8 cellular contexts compared by ENCODE assay signal in the genomic region with DNA sequence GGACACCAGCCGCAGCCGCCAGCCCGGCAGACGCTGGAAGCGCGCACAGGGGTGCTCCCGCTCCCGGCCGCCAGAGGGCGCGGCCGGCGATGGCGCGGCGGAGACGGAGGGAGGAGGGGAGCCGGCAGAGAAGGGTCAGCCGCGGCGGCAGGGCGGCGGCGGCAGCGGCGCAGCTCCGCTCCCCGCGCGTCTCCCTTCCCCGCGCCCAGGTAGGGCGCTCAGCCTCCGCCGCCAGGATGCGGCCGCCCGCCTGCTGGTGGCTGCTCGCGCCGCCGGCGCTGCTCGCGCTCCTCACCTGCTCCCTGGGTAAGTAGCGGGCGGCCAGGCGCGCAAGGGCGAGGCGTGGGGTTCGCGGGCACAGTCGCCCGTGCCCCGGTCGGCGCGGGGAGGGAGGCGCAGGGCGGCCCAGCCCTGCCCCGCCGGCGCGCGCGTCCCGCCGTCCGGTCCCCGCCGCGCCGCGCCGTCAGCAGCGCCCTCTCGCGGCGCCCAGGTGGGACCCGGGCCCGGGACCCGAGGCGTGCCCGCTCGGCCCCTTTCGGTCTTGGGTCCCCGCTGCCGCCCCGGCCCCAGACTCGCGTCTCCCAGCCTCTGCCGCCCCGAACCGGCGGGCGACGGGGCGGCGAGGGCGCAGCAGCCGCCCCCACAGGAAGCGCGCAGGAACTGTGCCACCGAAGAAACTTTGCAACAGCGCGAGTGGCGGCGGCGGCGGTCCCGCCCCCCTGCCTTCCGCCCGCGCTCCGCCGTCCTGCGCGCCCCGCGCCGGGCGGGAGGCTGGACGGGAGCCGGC. TPM values are rescaled to one million over a fixed set of nuclear protein-coding genes. Genes with fewer than 3 reads are reported as not detected.
A peak's percentile ranks its signal among the peaks of the same experiment; 100 is the strongest.
DNase-seq lines count a peak whose midpoint lies in the region; ATAC-seq, FAIRE-seq and TF ChIP-seq lines count a peak whose summit lies in the region.

A gene (plus strand): TSS at position 127 of the 787 bp plus-strand sequence. CDS start 110 bp downstream, at position 237.

- H3K27ac Mint-ChIP-seq in effector memory CD8-positive, alpha-beta T cell: peak within 1 kb of the TSS; percentile 89 to 91
- peak within 1 kb of the TSS; percentile 93 for H3K27ac Mint-ChIP-seq in memory B cell

- DNase-seq in BE2C (peak; percentile 86), GM19239 (ENCODE audit: insufficient read length, low spot score) (peak; percentile 94), NCI-H82 treated with DMSO at 0.1 percent for 48 hours (lab: John Stamatoyannopoulos, UW; ENCODE audit: unreplicated experiment) (peak; percentile 45), memory B cell (ENCODE audit: low spot score in 2 of 2) (peak; percentile 86 to 89)
- DNase-seq in activated CD8-positive, alpha-beta memory T cell treated with anti-CD3 and anti-CD28 coated beads for 24 hours: peak; percentile 91
- DNase-seq in effector memory CD8-positive, alpha-beta T cell: peak; percentile 72 to 83 (median 81)
- peak; percentile 63 for DNase-seq in stimulated activated CD8-positive, alpha-beta memory T cell treated with anti-CD3 and anti-CD28 coated beads, Interleukin-12 subunit alpha, Interleukin-12 subunit beta, amount 100 ng/mL, for 1 hour (ENCODE audit: low read depth)

- peaks cover 3% of the 10 kb centered on the region; the same call in 1 of the 2 replicates for H3K4me1 ChIP-seq in BE2C

- H3K9me3 ChIP-seq in BE2C: no peaks in the 10 kb centered on the region

- H3K4me3 Mint-ChIP-seq in effector memory CD8-positive, alpha-beta T cell: peak within 1 kb of the TSS; percentile 79 to 82
- H3K4me3 Mint-ChIP-seq in memory B cell: peak within 1 kb of the TSS; percentile 91

- TF ChIP-seq CTCF in BE2C (IDR thresholded peaks at IDR 0.05; ENCODE audit: low read depth, low read length): peak; percentile 63

- H3K9me3 Mint-ChIP-seq in effector memory CD8-positive, alpha-beta T cell: no peaks in the 10 kb centered on the region
- H3K9me3 Mint-ChIP-seq in memory B cell: no peaks in the 10 kb centered on the region

- ATAC-seq in HG03432 (IDR thresholded peaks at IDR 0.05; ENCODE audit: unreplicated experiment) (peak; percentile 90), memory B cell (ENCODE audit: low read depth) (peak; percentile 72)
- ATAC-seq in effector memory CD8-positive, alpha-beta T cell (replicated peaks): peak; percentile 73

- H3K27me3 Mint-ChIP-seq in effector memory CD8-positive, alpha-beta T cell: no peaks in the 10 kb centered on the region
- no peaks in the 10 kb centered on the region for H3K27me3 Mint-ChIP-seq in memory B cell

- H3K36me3 Mint-ChIP-seq in effector memory CD8-positive, alpha-beta T cell (ENCODE audit: insufficient read depth): peaks cover 12% of the 10 kb centered on the region
- H3K36me3 Mint-ChIP-seq in memory B cell: peaks cover 4% of the 10 kb centered on the region

- H3K27me3 ChIP-seq in BE2C: peaks cover 4% of the 10 kb centered on the region; the same call in 1 of the 2 replicates

- H3K4me3 ChIP-seq in BE2C (ENCODE audit: low read depth, low read length): peak within 1 kb of the TSS; percentile 72

- H3K36me3 ChIP-seq in BE2C: no peaks in the 10 kb centered on the region

- peaks cover 19 to 23% of the 10 kb centered on the region in 2 donors for H3K4me1 Mint-ChIP-seq in effector memory CD8-positive, alpha-beta T cell (ENCODE audit: low read depth in 2 of 2)
- peaks cover 12% of the 10 kb centered on the region for H3K4me1 Mint-ChIP-seq in memory B cell

- FAIRE-seq in GM19239 (lab: Jason Lieb, UNC): peak; percentile 80

RNA-seq across cellular contexts. Expression of the gene that starts here (rescaled TPM):
- polyA plus RNA-seq in BE2C (2012; ENCODE audit: insufficient read depth, insufficient read length, low read depth): 1.1 TPM

Comparison
In these comparisons a context has a peak if more than half of its experiments do, and no peak if none do; other contexts are left out.
1. Peak in every context shown above with its lines: DNase-seq, ATAC-seq and H3K4me3 ChIP-seq.